ENCODE assay signal across 10 cellular contexts in genomic region chr6:127458817-127459216, GRCh38. TPM values are rescaled to one million over a fixed set of nuclear protein-coding genes. Genes with fewer than 3 reads are reported as not detected.
DNase-seq lines count a peak whose midpoint lies in the region; ATAC-seq and TF ChIP-seq lines count a peak whose summit lies in the region.
"Had no signal": no experiment of that assay in that cellular context is flagged by ENCODE, and none has a peak within 500 bp of the region (broad histone marks: within the 10 kb centered on the region; RNA-seq: fewer than 3 reads in every experiment).

No MANE protein-coding gene starts in this region.

- ATAC-seq in omental fat pad (ENCODE audit: low FRiP score) (peak; percentile 85), GM21515 (IDR thresholded peaks at IDR 0.05; ENCODE audit: unreplicated experiment) (no peak), GM18873 (IDR thresholded peaks at IDR 0.05; ENCODE audit: low FRiP score, unreplicated experiment) (no peak)
- ATAC-seq: activated T-cell treated with anti-CD3 and anti-CD28 coated beads, Interleukin-2, amount 50 U/mL, for 4 hours had no signal

- DNase-seq in AG08396 (ENCODE audit: low spot score) (peak; percentile 43), NCI-H69 (lab: John Stamatoyannopoulos, UW) (peak; percentile 72), fibroblast of the aortic adventitia (ENCODE audit: low read depth) (peak; percentile 73), omental fat pad (ENCODE audit: low spot score) (no peak), NCI-H1436 (lab: John Stamatoyannopoulos, UW) (no peak)
- no peak for DNase-seq in stimulated activated CD4-positive, alpha-beta T cell treated with anti-CD3 and anti-CD28 coated beads, Interleukin-15, amount 100 ng/mL, for 24 hours
- DNase-seq: activated T-cell treated with anti-CD3 and anti-CD28 coated beads, Interleukin-2, amount 50 U/mL, for 4 hours; stimulated activated naive CD4-positive, alpha-beta T cell had no signal

- peak overlapping the region; percentile 36 for H3K4me3 ChIP-seq in fibroblast of the aortic adventitia (ENCODE audit: low read depth, low read length)

- TF ChIP-seq CTCF in fibroblast of the aortic adventitia (IDR thresholded peaks at IDR 0.05; ENCODE audit: insufficient read depth, low read length) (no peak), omental fat pad (IDR thresholded peaks at IDR 0.05) (no peak)

RNA-seq across cellular contexts. Expression of gene KIAA0408, which starts 0.4 kb away (rescaled TPM):
- total RNA-seq in fibroblast of the aortic adventitia (ENCODE audit: low replicate concordance) (1.5 and 12.8 TPM in 2 replicates), omental fat pad (10 to 100 TPM in 2 of 4 donors, 1 to 10 TPM in 2; 4.7 to 15.3 (median 9.0) TPM)

Comparison
In these comparisons a context has a peak if more than half of its experiments do, and no peak if none do; other contexts are left out.
1. DNase-seq: peak in AG08396 (single experiment), NCI-H69 (single experiment) and fibroblast of the aortic adventitia (single experiment); none in omental fat pad (single experiment), stimulated activated CD4-positive, alpha-beta T cell treated with anti-CD3 and anti-CD28 coated beads, Interleukin-15, amount 100 ng/mL, for 24 hours (single experiment) and NCI-H1436 (single experiment).